17 cellular contexts compared by ENCODE assay signal in genomic region chr5:118068886-118069285, GRCh38.
A peak's percentile ranks its signal among the peaks of the same experiment; 100 is the strongest.
DNase-seq lines count a peak whose midpoint lies in the region; ATAC-seq and TF ChIP-seq lines count a peak whose summit lies in the region.
"Had no signal": no experiment of that assay in that cellular context is flagged by ENCODE, and none has a peak within 500 bp of the region (broad histone marks: within the 10 kb centered on the region; RNA-seq: fewer than 3 reads in every experiment).

No MANE protein-coding gene starts in this region.

- no peak for ATAC-seq in HG03196 (IDR thresholded peaks at IDR 0.05; ENCODE audit: unreplicated experiment)
- ATAC-seq: GM12878, GM23338, HCT116 had no signal

- H3K4me3 Mint-ChIP-seq in activated CD4-positive, alpha-beta T cell treated with anti-CD3 and anti-CD28 coated beads, Interleukin-2, amount 10 ng/mL, durations not matched to agents 24 days and 14 days, result no peak overlapping the region
- H3K4me3 Mint-ChIP-seq: CD4-positive, alpha-beta memory T cell; GM23338; H9 had no signal

- no peaks in the 10 kb centered on the region for H3K4me1 Mint-ChIP-seq in activated CD4-positive, alpha-beta T cell treated with anti-CD3 and anti-CD28 coated beads, Interleukin-2, amount 10 ng/mL, durations not matched to agents 24 days and 14 days
- H3K4me1 Mint-ChIP-seq: CD4-positive, alpha-beta memory T cell; H9 had no signal

- DNase-seq in G401 (ENCODE audit: low spot score) (peak; percentile 94), NCI-H82 treated with DMSO at 0.1 percent for 48 hours (lab: John Stamatoyannopoulos, UW; ENCODE audit: unreplicated experiment) (peak; percentile 10), cerebellar cortex (ENCODE audit: low spot score) (peak; percentile 93), posterior vena cava (ENCODE audit: low spot score) (peak; percentile 16), coronary artery (ENCODE audit: low spot score) (no peak)
- DNase-seq in activated CD4-positive, alpha-beta T cell treated with anti-CD3 and anti-CD28 coated beads, Interleukin-2, amount 10 ng/mL, durations not matched to agents 24 days and 14 days, result no peak
- DNase-seq: Calu3; CD4-positive, alpha-beta memory T cell; COR-L47; DMS153; DND-41; GDM1; H9 had no signal

- no peaks in the 10 kb centered on the region for H3K27me3 Mint-ChIP-seq in activated CD4-positive, alpha-beta T cell treated with anti-CD3 and anti-CD28 coated beads, Interleukin-2, amount 10 ng/mL, durations not matched to agents 24 days and 14 days
- H3K27me3 Mint-ChIP-seq: CD4-positive, alpha-beta memory T cell had no signal

- no peaks in the 10 kb centered on the region for H3K9me3 Mint-ChIP-seq in activated CD4-positive, alpha-beta T cell treated with anti-CD3 and anti-CD28 coated beads, Interleukin-2, amount 10 ng/mL, durations not matched to agents 24 days and 14 days
- H3K9me3 Mint-ChIP-seq: GM23338, H9 had no signal

- H3K27ac Mint-ChIP-seq in activated CD4-positive, alpha-beta T cell treated with anti-CD3 and anti-CD28 coated beads, Interleukin-2, amount 10 ng/mL, durations not matched to agents 24 days and 14 days, result no peak overlapping the region
- H3K27ac Mint-ChIP-seq: CD4-positive, alpha-beta memory T cell; GM23338; H9 had no signal

- intact Hi-C loops in posterior vena cava (cut with DNase I), result no loop called here
- intact Hi-C loops in activated CD4-positive, alpha-beta T cell treated with anti-CD3 and anti-CD28 coated beads, Interleukin-2, amount 10 ng/mL, durations not matched to agents 24 days and 14 days (cut with micrococcal nuclease), result no loop called here

- H3K27ac ChIP-seq in coronary artery, result no peak overlapping the region

- in situ Hi-C loops in G401 (cut with HindIII; ENCODE audit: low sequenced_read_pairs), result no loop called here

- no peaks in the 10 kb centered on the region for H3K36me3 Mint-ChIP-seq in activated CD4-positive, alpha-beta T cell treated with anti-CD3 and anti-CD28 coated beads, Interleukin-2, amount 10 ng/mL, durations not matched to agents 24 days and 14 days (ENCODE audit: low read depth)
- H3K36me3 Mint-ChIP-seq: CD4-positive, alpha-beta memory T cell had no signal

- no peak for TF ChIP-seq CTCF in coronary artery (IDR thresholded peaks at IDR 0.05)

- no peak overlapping the region for H3K4me3 ChIP-seq in coronary artery
- H3K4me3 ChIP-seq: GM12878, GM23338 had no signal

Comparison
In these comparisons a context has a peak if more than half of its experiments do, and no peak if none do; other contexts are left out.
1. DNase-seq: peak in G401 (single experiment), NCI-H82 treated with DMSO at 0.1 percent for 48 hours (single experiment), cerebellar cortex (single experiment) and posterior vena cava (single experiment); none in coronary artery (single experiment) and activated CD4-positive, alpha-beta T cell treated with anti-CD3 and anti-CD28 coated beads, Interleukin-2, amount 10 ng/mL, durations not matched to agents 24 days and 14 days (single experiment).